8 cellular contexts compared by ENCODE assay signal in genomic region chr9:130054428-130054786, GRCh38. TPM values are rescaled to one million over a fixed set of nuclear protein-coding genes. Genes with fewer than 3 reads are reported as not detected.
DNase-seq lines count a peak whose midpoint lies in the region; ATAC-seq and TF ChIP-seq lines count a peak whose summit lies in the region.

No MANE protein-coding gene starts in this region.

- peaks cover 5 to 17% of the 10 kb centered on the region in 2 donors for H3K4me1 Mint-ChIP-seq in effector memory CD8-positive, alpha-beta T cell (ENCODE audit: low read depth in 2 of 2)
- H3K4me1 Mint-ChIP-seq in natural killer cell: peaks cover 4 to 15% of the 10 kb centered on the region in 2 donors

- peaks cover 19% of the 10 kb centered on the region for H4K20me1 ChIP-seq in BLaER1

- H3K9me3 ChIP-seq in BLaER1: no peaks in the 10 kb centered on the region
- H3K9me3 ChIP-seq in MG63: no peaks in the 10 kb centered on the region

- DNase-seq in MG63: no peak
- no peak for DNase-seq in effector memory CD8-positive, alpha-beta T cell
- DNase-seq in natural killer cell: no peak
- no peak for DNase-seq in NCI-H345 (lab: John Stamatoyannopoulos, UW)
- DNase-seq in NCI-H2107 (lab: John Stamatoyannopoulos, UW): no peak
- no peak for DNase-seq in foreskin melanocyte

- H3K36me3 Mint-ChIP-seq in effector memory CD8-positive, alpha-beta T cell (ENCODE audit: insufficient read depth): peaks cover 18% of the 10 kb centered on the region
- no peaks in the 10 kb centered on the region for H3K36me3 Mint-ChIP-seq in natural killer cell

- H3K4me2 ChIP-seq in BLaER1: peak overlapping the region; percentile 88

- H3K36me3 ChIP-seq in BLaER1 (peaks cover 22% of the 10 kb centered on the region), MG63 (peaks cover 12% of the 10 kb centered on the region)

- peak overlapping the region; percentile 98 for H3K4me3 ChIP-seq in BLaER1
- peak overlapping the region; percentile 88 for H3K4me3 ChIP-seq in MG63

- H3K27ac Mint-ChIP-seq in effector memory CD8-positive, alpha-beta T cell: peak overlapping the region; percentile 92 to 93
- H3K27ac Mint-ChIP-seq in natural killer cell: peak overlapping the region; percentile 88 to 91

- H3K27ac ChIP-seq in BLaER1: peak overlapping the region; percentile 91

- intact Hi-C loops in natural killer cell (cut with micrococcal nuclease): no loop called here

- ATAC-seq in effector memory CD8-positive, alpha-beta T cell (replicated peaks): no peak
- ATAC-seq in natural killer cell (no peak), HG02678 (IDR thresholded peaks at IDR 0.05; ENCODE audit: unreplicated experiment) (no peak)

- H3K4me3 Mint-ChIP-seq in effector memory CD8-positive, alpha-beta T cell: peak overlapping the region; percentile 88 to 91
- H3K4me3 Mint-ChIP-seq in natural killer cell: peak overlapping the region; percentile 91

- H3K27me3 ChIP-seq in BLaER1 (no peaks in the 10 kb centered on the region), MG63 (no peaks in the 10 kb centered on the region)

- H3K27me3 Mint-ChIP-seq in effector memory CD8-positive, alpha-beta T cell: no peaks in the 10 kb centered on the region
- no peaks in the 10 kb centered on the region for H3K27me3 Mint-ChIP-seq in natural killer cell (ENCODE audit: low read depth in 2 of 2)

- peak overlapping the region; percentile 92 for H3K9ac ChIP-seq in BLaER1

- H3K9me3 Mint-ChIP-seq in effector memory CD8-positive, alpha-beta T cell: no peaks in the 10 kb centered on the region
- H3K9me3 Mint-ChIP-seq in natural killer cell: no peaks in the 10 kb centered on the region

- peaks cover 34% of the 10 kb centered on the region for H3K4me1 ChIP-seq in BLaER1

- TF ChIP-seq CTCF in natural killer cell (IDR thresholded peaks at IDR 0.05): no peak

RNA-seq across cellular contexts. Expression of gene GPR107, which starts 0.7 kb away (rescaled TPM):
- 10.9 and 11.8 TPM in 2 replicates for total RNA-seq in MG63 (2014; rRNA removed; shearing (Covaris generic); ENCODE audit: low replicate concordance)
- total RNA-seq in natural killer cell: 10 to 100 TPM; 32.9 to 49.5 (median 41.8) TPM

RNA-seq across cellular contexts. Expression of gene FNBP1, which starts 11.4 kb away (rescaled TPM):
- 18.9 and 28.1 TPM in 2 replicates for total RNA-seq in MG63 (2014; rRNA removed; shearing (Covaris generic); ENCODE audit: low replicate concordance)
- 100 to 1,000 TPM; 177 to 209 (median 203) TPM for total RNA-seq in natural killer cell
